ENCODE assay signal across 8 cellular contexts in genomic region chr14:99518441-99519346, GRCh38. TPM values are rescaled to one million over a fixed set of nuclear protein-coding genes. Genes with fewer than 3 reads are reported as not detected.
DNase-seq lines count a peak whose midpoint lies in the region; ATAC-seq and TF ChIP-seq lines count a peak whose summit lies in the region.

No MANE protein-coding gene starts in this region.

- H3K27ac ChIP-seq in KMS-11 = no peak overlapping the region

- H3K4me3 ChIP-seq in KMS-11 (IDR thresholded peaks at IDR 0.05; ENCODE audit: insufficient read depth, low read depth, low read length) = no peak overlapping the region

- no peaks in the 10 kb centered on the region for H3K79me2 ChIP-seq in KMS-11 (ENCODE audit: insufficient read depth, low read depth)

- DNase-seq in COR-L47 (lab: John Stamatoyannopoulos, UW) (peak; percentile 72), SHP77 treated with DMSO at 0.1 percent for 48 hours (lab: John Stamatoyannopoulos, UW) (peak; percentile 23), Right ventricle myocardium superior (peak; percentile 86), putamen (ENCODE audit: low spot score) (peak; percentile 40)
- peak; percentile 67 for DNase-seq in activated gamma-delta T cell treated with anti-CD3 and anti-CD28 coated beads, Interleukin-2, amount 50 U/mL, for 16 hours (ENCODE audit: low read depth)

- intact Hi-C loops in Right ventricle myocardium superior (cut with DNase I) = loop anchor here (2.0 kb wide), 1 partner anchor 110 kb away; no protein-coding TSS in a partner anchor

- H3K4me2 ChIP-seq in KMS-11 = no peak overlapping the region

- H4K20me1 ChIP-seq in KMS-11 (ENCODE audit: insufficient read depth) = no peaks in the 10 kb centered on the region

- H2AFZ ChIP-seq in KMS-11 (ENCODE audit: low read depth) = no peak overlapping the region

- H3K4me1 ChIP-seq in KMS-11 (ENCODE audit: low read depth, poor library complexity, severe bottlenecking) = peaks cover 3% of the 10 kb centered on the region

- no peak overlapping the region for H3K9ac ChIP-seq in KMS-11

- peak; percentile 85 for TF ChIP-seq CTCF in KMS-11 (conservative IDR thresholded peaks at IDR 0.05; ENCODE audit: low read depth, low read length)

- peak; percentile 76 for ATAC-seq in GM21390 (IDR thresholded peaks at IDR 0.05; ENCODE audit: unreplicated experiment)
- ATAC-seq in Right ventricle myocardium superior (ENCODE audit: poor library complexity) = peak; percentile 84
- ATAC-seq in HG03439 (IDR thresholded peaks at IDR 0.05; ENCODE audit: unreplicated experiment) = no peak

- H3K36me3 ChIP-seq in KMS-11 (ENCODE audit: insufficient read depth) = no peaks in the 10 kb centered on the region

- H3K27me3 ChIP-seq in KMS-11 (ENCODE audit: insufficient read depth, low read depth) = no peaks in the 10 kb centered on the region

RNA-seq across cellular contexts. Expression of gene CCNK, which starts 37.5 kb away (rescaled TPM):
- total RNA-seq in Right ventricle myocardium superior = 31.9 TPM

RNA-seq across cellular contexts. Expression of gene SETD3, which starts 38.0 kb away (rescaled TPM):
- total RNA-seq in Right ventricle myocardium superior = 92.5 TPM

Comparison
In these comparisons a context has a peak if more than half of its experiments do, and no peak if none do; other contexts are left out.
1. DNase-seq: peak in every context shown above with its lines; median percentile 86 in Right ventricle myocardium superior; 72 in COR-L47; 67 in activated gamma-delta T cell treated with anti-CD3 and anti-CD28 coated beads, Interleukin-2, amount 50 U/mL, for 16 hours; 40 in putamen; 23 in SHP77 treated with DMSO at 0.1 percent for 48 hours.